ENCODE assay signal across 1 cellular context in the genomic region with DNA sequence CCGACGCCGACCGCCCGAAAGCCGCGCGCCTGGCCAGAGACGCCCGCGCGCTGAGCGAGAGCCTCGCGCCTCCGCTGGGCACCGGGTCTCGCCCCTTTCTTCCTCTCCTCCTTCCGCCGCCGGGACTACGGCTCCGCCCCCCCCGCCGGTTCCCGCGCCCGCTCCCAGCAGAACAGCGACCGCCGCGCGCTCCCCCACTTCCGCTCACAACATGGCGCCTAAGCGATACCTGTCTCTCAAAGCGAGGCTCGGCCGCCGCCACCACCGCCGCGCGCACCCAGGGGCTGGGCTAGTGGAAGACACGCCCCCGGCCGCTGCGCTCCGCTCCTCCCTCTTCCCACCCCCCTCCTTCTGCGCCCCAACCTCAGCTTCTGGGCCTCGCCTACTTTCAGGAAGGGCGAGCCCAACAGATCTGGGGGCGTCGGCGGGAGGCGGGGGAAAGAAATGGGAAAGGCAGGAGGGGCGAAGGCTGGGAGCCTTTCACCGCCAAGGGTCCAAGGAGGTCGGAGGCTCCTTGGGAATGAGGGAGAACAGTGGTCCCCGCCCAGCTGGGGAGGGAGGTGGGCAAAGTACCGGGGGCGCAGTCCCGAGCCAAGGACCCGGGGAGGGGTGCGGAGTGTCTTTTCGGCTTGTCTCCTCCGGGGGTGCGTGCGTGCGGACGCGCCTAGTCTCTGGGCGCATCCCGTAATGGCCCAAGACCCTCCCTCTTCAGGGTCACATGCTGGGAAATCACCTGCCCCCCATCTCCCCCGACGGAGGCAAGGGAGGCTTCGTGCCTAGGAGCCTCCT.
TF ChIP-seq lines count a peak whose summit lies in the region.

A gene (minus strand): TSS at position 100 of the 789 bp plus-strand sequence. CDS start 277 bp downstream, outside the sequence.

TF ChIP-seq in HepG2, 621 proteins besides CTCF, POLR2A, EP300 and RAD21 (continued from another document and continues in another):
- TF ChIP-seq, protein P1, sequence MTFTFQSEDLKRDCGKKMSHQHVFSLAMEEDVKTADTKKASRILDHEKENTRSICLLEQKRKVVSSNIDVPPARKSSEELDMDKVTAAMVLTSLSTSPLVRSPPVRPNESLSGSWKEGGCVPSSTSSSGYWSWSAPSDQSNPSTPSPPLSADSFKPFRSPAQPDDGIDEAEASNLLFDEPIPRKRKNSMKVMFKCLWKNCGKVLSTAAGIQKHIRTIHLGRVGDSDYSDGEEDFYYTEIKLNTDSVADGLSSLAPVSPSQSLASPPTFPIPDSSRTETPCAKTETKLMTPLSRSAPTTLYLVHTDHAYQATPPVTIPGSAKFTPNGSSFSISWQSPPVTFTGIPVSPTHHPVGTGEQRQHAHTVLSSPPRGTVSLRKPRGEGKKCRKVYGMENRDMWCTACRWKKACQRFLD (CRISPR knock-in tag; IDR thresholded peaks at IDR 0.05; ENCODE audit: borderline replicate concordance), result no peak
- TF ChIP-seq ZNF850 (CRISPR knock-in tag; conservative IDR thresholded peaks at IDR 0.05) (no peak), ZNF672 (CRISPR knock-in tag; IDR thresholded peaks at IDR 0.05) (no peak), ZNF546 (CRISPR knock-in tag; conservative IDR thresholded peaks at IDR 0.05) (no peak), ZNF24 (IDR thresholded peaks at IDR 0.05) (no peak), ZFP1 (CRISPR knock-in tag; IDR thresholded peaks at IDR 0.05) (no peak), PTBP1 (IDR thresholded peaks at IDR 0.05; ENCODE audit: low read depth, low read length, poor library complexity, severe bottlenecking) (no peak), KDM6A (CRISPR knock-in tag; IDR thresholded peaks at IDR 0.05; ENCODE audit: low read depth) (no peak), SYNCRIP (IDR thresholded peaks at IDR 0.05; ENCODE audit: insufficient read depth, low read depth, low read length) (no peak), ZNF629 (CRISPR knock-in tag; conservative IDR thresholded peaks at IDR 0.05) (no peak), ELF3 (CRISPR knock-in tag; IDR thresholded peaks at IDR 0.05) (0 out of 2 replicates have a peak, but pooled peaks have one; percentile 30), FOXA3 (CRISPR knock-in tag; IDR thresholded peaks at IDR 0.05) (peak; percentile 35; the same call in 1 of the 2 replicates), KLF15 (CRISPR knock-in tag; IDR thresholded peaks at IDR 0.05; ENCODE audit: borderline replicate concordance) (no peak), MBNL3 (CRISPR knock-in tag; conservative IDR thresholded peaks at IDR 0.05) (no peak), PAWR (CRISPR knock-in tag; IDR thresholded peaks at IDR 0.05; ENCODE audit: borderline replicate concordance) (no peak), ZNF329 (CRISPR knock-in tag; IDR thresholded peaks at IDR 0.05; ENCODE audit: low read depth) (no peak), ARID2 (CRISPR knock-in tag; IDR thresholded peaks at IDR 0.05; ENCODE audit: borderline replicate concordance) (no peak), YEATS4 (CRISPR knock-in tag; IDR thresholded peaks at IDR 0.05; ENCODE audit: borderline replicate concordance) (no peak), HOXA3 (CRISPR knock-in tag; IDR thresholded peaks at IDR 0.05) (peak; percentile 59; the same call in 1 of the 2 replicates), CCAR2 (optimal IDR thresholded peaks at IDR 0.05; ENCODE audit: low read depth, low read length) (no peak), MAFF (IDR thresholded peaks at IDR 0.05; ENCODE audit: low read depth, low read length) (no peak), ZNF138 (CRISPR knock-in tag; IDR thresholded peaks at IDR 0.05; ENCODE audit: low read depth) (no peak), GATAD2A (CRISPR knock-in tag; IDR thresholded peaks at IDR 0.05) (no peak), GABPB1 (CRISPR knock-in tag; IDR thresholded peaks at IDR 0.05) (peak; percentile 91), NFRKB (IDR thresholded peaks at IDR 0.05) (no peak), DNMT3B (CRISPR knock-in tag; conservative IDR thresholded peaks at IDR 0.05) (no peak), ZNF761 (CRISPR knock-in tag; conservative IDR thresholded peaks at IDR 0.05) (no peak), KAT2B (IDR thresholded peaks at IDR 0.05; ENCODE audit: borderline replicate concordance, low read depth, low read length) (no peak), SOX6 (IDR thresholded peaks at IDR 0.05) (no peak), SOX6 (CRISPR knock-in tag; IDR thresholded peaks at IDR 0.05) (peak; percentile 39; the same call in 1 of the 2 replicates), ESRRA (CRISPR knock-in tag; IDR thresholded peaks at IDR 0.05; ENCODE audit: low read depth) (no peak), NR2F2 (IDR thresholded peaks at IDR 0.05; ENCODE audit: borderline replicate concordance, low read depth) (no peak), ZNF737 (CRISPR knock-in tag; IDR thresholded peaks at IDR 0.05; ENCODE audit: borderline replicate concordance) (no peak), ZNF563 (CRISPR knock-in tag; IDR thresholded peaks at IDR 0.05) (no peak), ZNF776 (CRISPR knock-in tag; IDR thresholded peaks at IDR 0.05) (no peak), MIER3 (CRISPR knock-in tag; IDR thresholded peaks at IDR 0.05; ENCODE audit: borderline replicate concordance) (peak; percentile 42; the same call in 1 of the 2 replicates), ZNF282 (IDR thresholded peaks at IDR 0.05; ENCODE audit: partially characterized antibody) (no peak), NFATC3 (CRISPR knock-in tag; IDR thresholded peaks at IDR 0.05) (no peak), ZMYM4 (CRISPR knock-in tag; IDR thresholded peaks at IDR 0.05) (peak; percentile 58), ZNF589 (CRISPR knock-in tag; conservative IDR thresholded peaks at IDR 0.05) (no peak), ZSCAN9 (CRISPR knock-in tag; IDR thresholded peaks at IDR 0.05; ENCODE audit: borderline replicate concordance) (no peak), RELA (CRISPR knock-in tag; IDR thresholded peaks at IDR 0.05) (no peak), PHF8 (CRISPR knock-in tag; IDR thresholded peaks at IDR 0.05) (peak; percentile 11; the same call in 1 of the 2 replicates), KDM5A (IDR thresholded peaks at IDR 0.05; ENCODE audit: borderline replicate concordance, low read length) (no peak)
- TF ChIP-seq, protein P2, sequence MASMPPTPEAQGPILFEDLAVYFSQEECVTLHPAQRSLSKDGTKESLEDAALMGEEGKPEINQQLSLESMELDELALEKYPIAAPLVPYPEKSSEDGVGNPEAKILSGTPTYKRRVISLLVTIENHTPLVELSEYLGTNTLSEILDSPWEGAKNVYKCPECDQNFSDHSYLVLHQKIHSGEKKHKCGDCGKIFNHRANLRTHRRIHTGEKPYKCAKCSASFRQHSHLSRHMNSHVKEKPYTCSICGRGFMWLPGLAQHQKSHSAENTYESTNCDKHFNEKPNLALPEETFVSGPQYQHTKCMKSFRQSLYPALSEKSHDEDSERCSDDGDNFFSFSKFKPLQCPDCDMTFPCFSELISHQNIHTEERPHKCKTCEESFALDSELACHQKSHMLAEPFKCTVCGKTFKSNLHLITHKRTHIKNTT (CRISPR knock-in tag; IDR thresholded peaks at IDR 0.05), result no peak
- TF ChIP-seq, protein P3, sequence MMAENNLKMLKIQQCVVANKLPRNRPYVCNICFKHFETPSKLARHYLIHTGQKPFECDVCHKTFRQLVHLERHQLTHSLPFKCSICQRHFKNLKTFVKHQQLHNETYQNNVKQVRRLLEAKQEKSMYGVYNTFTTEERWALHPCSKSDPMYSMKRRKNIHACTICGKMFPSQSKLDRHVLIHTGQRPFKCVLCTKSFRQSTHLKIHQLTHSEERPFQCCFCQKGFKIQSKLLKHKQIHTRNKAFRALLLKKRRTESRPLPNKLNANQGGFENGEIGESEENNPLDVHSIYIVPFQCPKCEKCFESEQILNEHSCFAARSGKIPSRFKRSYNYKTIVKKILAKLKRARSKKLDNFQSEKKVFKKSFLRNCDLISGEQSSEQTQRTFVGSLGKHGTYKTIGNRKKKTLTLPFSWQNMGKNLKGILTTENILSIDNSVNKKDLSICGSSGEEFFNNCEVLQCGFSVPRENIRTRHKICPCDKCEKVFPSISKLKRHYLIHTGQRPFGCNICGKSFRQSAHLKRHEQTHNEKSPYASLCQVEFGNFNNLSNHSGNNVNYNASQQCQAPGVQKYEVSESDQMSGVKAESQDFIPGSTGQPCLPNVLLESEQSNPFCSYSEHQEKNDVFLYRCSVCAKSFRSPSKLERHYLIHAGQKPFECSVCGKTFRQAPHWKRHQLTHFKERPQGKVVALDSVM (CRISPR knock-in tag; IDR thresholded peaks at IDR 0.05), result no peak
- TF ChIP-seq, protein P4, sequence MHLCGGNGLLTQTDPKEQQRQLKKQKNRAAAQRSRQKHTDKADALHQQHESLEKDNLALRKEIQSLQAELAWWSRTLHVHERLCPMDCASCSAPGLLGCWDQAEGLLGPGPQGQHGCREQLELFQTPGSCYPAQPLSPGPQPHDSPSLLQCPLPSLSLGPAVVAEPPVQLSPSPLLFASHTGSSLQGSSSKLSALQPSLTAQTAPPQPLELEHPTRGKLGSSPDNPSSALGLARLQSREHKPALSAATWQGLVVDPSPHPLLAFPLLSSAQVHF (CRISPR knock-in tag; IDR thresholded peaks at IDR 0.05), result no peak
- TF ChIP-seq, protein P5, sequence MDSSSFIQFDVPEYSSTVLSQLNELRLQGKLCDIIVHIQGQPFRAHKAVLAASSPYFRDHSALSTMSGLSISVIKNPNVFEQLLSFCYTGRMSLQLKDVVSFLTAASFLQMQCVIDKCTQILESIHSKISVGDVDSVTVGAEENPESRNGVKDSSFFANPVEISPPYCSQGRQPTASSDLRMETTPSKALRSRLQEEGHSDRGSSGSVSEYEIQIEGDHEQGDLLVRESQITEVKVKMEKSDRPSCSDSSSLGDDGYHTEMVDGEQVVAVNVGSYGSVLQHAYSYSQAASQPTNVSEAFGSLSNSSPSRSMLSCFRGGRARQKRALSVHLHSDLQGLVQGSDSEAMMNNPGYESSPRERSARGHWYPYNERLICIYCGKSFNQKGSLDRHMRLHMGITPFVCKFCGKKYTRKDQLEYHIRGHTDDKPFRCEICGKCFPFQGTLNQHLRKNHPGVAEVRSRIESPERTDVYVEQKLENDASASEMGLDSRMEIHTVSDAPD (CRISPR knock-in tag; IDR thresholded peaks at IDR 0.05), result no peak
- TF ChIP-seq, protein P6, sequence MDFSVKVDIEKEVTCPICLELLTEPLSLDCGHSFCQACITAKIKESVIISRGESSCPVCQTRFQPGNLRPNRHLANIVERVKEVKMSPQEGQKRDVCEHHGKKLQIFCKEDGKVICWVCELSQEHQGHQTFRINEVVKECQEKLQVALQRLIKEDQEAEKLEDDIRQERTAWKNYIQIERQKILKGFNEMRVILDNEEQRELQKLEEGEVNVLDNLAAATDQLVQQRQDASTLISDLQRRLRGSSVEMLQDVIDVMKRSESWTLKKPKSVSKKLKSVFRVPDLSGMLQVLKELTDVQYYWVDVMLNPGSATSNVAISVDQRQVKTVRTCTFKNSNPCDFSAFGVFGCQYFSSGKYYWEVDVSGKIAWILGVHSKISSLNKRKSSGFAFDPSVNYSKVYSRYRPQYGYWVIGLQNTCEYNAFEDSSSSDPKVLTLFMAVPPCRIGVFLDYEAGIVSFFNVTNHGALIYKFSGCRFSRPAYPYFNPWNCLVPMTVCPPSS (IDR thresholded peaks at IDR 0.05), result no peak
- TF ChIP-seq, protein P7, sequence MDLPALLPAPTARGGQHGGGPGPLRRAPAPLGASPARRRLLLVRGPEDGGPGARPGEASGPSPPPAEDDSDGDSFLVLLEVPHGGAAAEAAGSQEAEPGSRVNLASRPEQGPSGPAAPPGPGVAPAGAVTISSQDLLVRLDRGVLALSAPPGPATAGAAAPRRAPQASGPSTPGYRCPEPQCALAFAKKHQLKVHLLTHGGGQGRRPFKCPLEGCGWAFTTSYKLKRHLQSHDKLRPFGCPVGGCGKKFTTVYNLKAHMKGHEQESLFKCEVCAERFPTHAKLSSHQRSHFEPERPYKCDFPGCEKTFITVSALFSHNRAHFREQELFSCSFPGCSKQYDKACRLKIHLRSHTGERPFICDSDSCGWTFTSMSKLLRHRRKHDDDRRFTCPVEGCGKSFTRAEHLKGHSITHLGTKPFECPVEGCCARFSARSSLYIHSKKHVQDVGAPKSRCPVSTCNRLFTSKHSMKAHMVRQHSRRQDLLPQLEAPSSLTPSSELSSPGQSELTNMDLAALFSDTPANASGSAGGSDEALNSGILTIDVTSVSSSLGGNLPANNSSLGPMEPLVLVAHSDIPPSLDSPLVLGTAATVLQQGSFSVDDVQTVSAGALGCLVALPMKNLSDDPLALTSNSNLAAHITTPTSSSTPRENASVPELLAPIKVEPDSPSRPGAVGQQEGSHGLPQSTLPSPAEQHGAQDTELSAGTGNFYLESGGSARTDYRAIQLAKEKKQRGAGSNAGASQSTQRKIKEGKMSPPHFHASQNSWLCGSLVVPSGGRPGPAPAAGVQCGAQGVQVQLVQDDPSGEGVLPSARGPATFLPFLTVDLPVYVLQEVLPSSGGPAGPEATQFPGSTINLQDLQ (CRISPR knock-in tag; IDR thresholded peaks at IDR 0.05), result no peak
- TF ChIP-seq, protein P8, sequence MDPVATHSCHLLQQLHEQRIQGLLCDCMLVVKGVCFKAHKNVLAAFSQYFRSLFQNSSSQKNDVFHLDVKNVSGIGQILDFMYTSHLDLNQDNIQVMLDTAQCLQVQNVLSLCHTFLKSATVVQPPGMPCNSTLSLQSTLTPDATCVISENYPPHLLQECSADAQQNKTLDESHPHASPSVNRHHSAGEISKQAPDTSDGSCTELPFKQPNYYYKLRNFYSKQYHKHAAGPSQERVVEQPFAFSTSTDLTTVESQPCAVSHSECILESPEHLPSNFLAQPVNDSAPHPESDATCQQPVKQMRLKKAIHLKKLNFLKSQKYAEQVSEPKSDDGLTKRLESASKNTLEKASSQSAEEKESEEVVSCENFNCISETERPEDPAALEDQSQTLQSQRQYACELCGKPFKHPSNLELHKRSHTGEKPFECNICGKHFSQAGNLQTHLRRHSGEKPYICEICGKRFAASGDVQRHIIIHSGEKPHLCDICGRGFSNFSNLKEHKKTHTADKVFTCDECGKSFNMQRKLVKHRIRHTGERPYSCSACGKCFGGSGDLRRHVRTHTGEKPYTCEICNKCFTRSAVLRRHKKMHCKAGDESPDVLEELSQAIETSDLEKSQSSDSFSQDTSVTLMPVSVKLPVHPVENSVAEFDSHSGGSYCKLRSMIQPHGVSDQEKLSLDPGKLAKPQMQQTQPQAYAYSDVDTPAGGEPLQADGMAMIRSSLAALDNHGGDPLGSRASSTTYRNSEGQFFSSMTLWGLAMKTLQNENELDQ (CRISPR knock-in tag; IDR thresholded peaks at IDR 0.05; ENCODE audit: borderline replicate concordance), result no peak
- TF ChIP-seq, protein P9, sequence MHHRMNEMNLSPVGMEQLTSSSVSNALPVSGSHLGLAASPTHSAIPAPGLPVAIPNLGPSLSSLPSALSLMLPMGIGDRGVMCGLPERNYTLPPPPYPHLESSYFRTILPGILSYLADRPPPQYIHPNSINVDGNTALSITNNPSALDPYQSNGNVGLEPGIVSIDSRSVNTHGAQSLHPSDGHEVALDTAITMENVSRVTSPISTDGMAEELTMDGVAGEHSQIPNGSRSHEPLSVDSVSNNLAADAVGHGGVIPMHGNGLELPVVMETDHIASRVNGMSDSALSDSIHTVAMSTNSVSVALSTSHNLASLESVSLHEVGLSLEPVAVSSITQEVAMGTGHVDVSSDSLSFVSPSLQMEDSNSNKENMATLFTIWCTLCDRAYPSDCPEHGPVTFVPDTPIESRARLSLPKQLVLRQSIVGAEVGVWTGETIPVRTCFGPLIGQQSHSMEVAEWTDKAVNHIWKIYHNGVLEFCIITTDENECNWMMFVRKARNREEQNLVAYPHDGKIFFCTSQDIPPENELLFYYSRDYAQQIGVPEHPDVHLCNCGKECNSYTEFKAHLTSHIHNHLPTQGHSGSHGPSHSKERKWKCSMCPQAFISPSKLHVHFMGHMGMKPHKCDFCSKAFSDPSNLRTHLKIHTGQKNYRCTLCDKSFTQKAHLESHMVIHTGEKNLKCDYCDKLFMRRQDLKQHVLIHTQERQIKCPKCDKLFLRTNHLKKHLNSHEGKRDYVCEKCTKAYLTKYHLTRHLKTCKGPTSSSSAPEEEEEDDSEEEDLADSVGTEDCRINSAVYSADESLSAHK (CRISPR knock-in tag; IDR thresholded peaks at IDR 0.05; ENCODE audit: borderline replicate concordance), result no peak
